In genomic region chr6:117545161-117545595, GRCh38 we compare ENCODE assay signal across 1 cellular context.
TF ChIP-seq lines count a peak whose summit lies in the region.

No MANE protein-coding gene starts in this region.

TF ChIP-seq in HepG2, 621 proteins besides CTCF, POLR2A, EP300 and RAD21 (continued from another document and continues in another):
- no peak for TF ChIP-seq E2F1 (CRISPR knock-in tag; IDR thresholded peaks at IDR 0.05)
- no peak for TF ChIP-seq FOXP1 (IDR thresholded peaks at IDR 0.05)
- peak; percentile 52; the same call in 1 of the 2 replicates for TF ChIP-seq FOXP1 (CRISPR knock-in tag; IDR thresholded peaks at IDR 0.05)
- no peak for TF ChIP-seq ZNF724P (CRISPR knock-in tag; IDR thresholded peaks at IDR 0.05; ENCODE audit: borderline replicate concordance)
- TF ChIP-seq JARID2 (CRISPR knock-in tag; IDR thresholded peaks at IDR 0.05; ENCODE audit: insufficient replicate concordance) = no peak
- TF ChIP-seq SOX5 (CRISPR knock-in tag; IDR thresholded peaks at IDR 0.05; ENCODE audit: borderline replicate concordance) = peak; percentile 66; the same call in 1 of the 2 replicates
- TF ChIP-seq POGK (CRISPR knock-in tag; conservative IDR thresholded peaks at IDR 0.05) = no peak
- TF ChIP-seq ZBTB4 (CRISPR knock-in tag; IDR thresholded peaks at IDR 0.05; ENCODE audit: borderline replicate concordance) = peak; percentile 75; the same call in 1 of the 2 replicates
- TF ChIP-seq ZNF362 (CRISPR knock-in tag; IDR thresholded peaks at IDR 0.05; ENCODE audit: borderline replicate concordance) = no peak
- TF ChIP-seq RAD51 (IDR thresholded peaks at IDR 0.05; ENCODE audit: borderline replicate concordance) = no peak
- TF ChIP-seq AKAP8 (CRISPR knock-in tag; IDR thresholded peaks at IDR 0.05) = no peak
- no peak for TF ChIP-seq ZKSCAN1 (IDR thresholded peaks at IDR 0.05; ENCODE audit: low read length)
- TF ChIP-seq ARID5B (CRISPR knock-in tag; IDR thresholded peaks at IDR 0.05) = peak; percentile 94
- TF ChIP-seq ZNF34 (CRISPR knock-in tag; IDR thresholded peaks at IDR 0.05; ENCODE audit: borderline replicate concordance) = no peak
- TF ChIP-seq KLF9 (CRISPR knock-in tag; IDR thresholded peaks at IDR 0.05; ENCODE audit: low read depth) = no peak
- no peak for TF ChIP-seq SNRNP70 (IDR thresholded peaks at IDR 0.05; ENCODE audit: low read depth, low read length)
- TF ChIP-seq NFIB (CRISPR knock-in tag; IDR thresholded peaks at IDR 0.05; ENCODE audit: borderline replicate concordance) = no peak
- peak; percentile 39; the same call in 1 of the 2 replicates for TF ChIP-seq ZNF501 (CRISPR knock-in tag; IDR thresholded peaks at IDR 0.05)
- no peak for TF ChIP-seq RARG (CRISPR knock-in tag; IDR thresholded peaks at IDR 0.05; ENCODE audit: low read depth)
- TF ChIP-seq GATAD2A (CRISPR knock-in tag; IDR thresholded peaks at IDR 0.05) = peak; percentile 85
- TF ChIP-seq ZNF343 (CRISPR knock-in tag; IDR thresholded peaks at IDR 0.05) = no peak
- 0 out of 2 replicates have a peak, but pooled peaks have one; percentile 20 for TF ChIP-seq ZBTB26 (CRISPR knock-in tag; IDR thresholded peaks at IDR 0.05; ENCODE audit: borderline replicate concordance)
- no peak for TF ChIP-seq MATR3 (CRISPR knock-in tag; IDR thresholded peaks at IDR 0.05)
- 0 out of 2 replicates have a peak, but pooled peaks have one; percentile 41 for TF ChIP-seq TBX3 (IDR thresholded peaks at IDR 0.05; ENCODE audit: borderline replicate concordance)
- TF ChIP-seq ZNF354B (CRISPR knock-in tag; IDR thresholded peaks at IDR 0.05) = no peak
- TF ChIP-seq KAT7 (CRISPR knock-in tag; IDR thresholded peaks at IDR 0.05; ENCODE audit: borderline replicate concordance) = no peak
- TF ChIP-seq TBL1XR1 (IDR thresholded peaks at IDR 0.05; ENCODE audit: borderline replicate concordance, low read length, partially characterized antibody) = no peak
- no peak for TF ChIP-seq DDIT3 (CRISPR knock-in tag; IDR thresholded peaks at IDR 0.05)
- peak; percentile 90 for TF ChIP-seq SALL1 (CRISPR knock-in tag; IDR thresholded peaks at IDR 0.05)
- 0 out of 2 replicates have a peak, but pooled peaks have one; percentile 28 for TF ChIP-seq NR2F2 (IDR thresholded peaks at IDR 0.05; ENCODE audit: borderline replicate concordance, low read depth)
- TF ChIP-seq ZNF331 (CRISPR knock-in tag; IDR thresholded peaks at IDR 0.05) = peak; percentile 12; the same call in 1 of the 2 replicates
- no peak for TF ChIP-seq ZNF83 (CRISPR knock-in tag; IDR thresholded peaks at IDR 0.05; ENCODE audit: borderline replicate concordance)
- peak; percentile 57; the same call in 1 of the 2 replicates for TF ChIP-seq HIC2 (CRISPR knock-in tag; IDR thresholded peaks at IDR 0.05; ENCODE audit: low read depth)
- TF ChIP-seq EEA1 (CRISPR knock-in tag; IDR thresholded peaks at IDR 0.05; ENCODE audit: borderline replicate concordance) = no peak
- TF ChIP-seq PREB (CRISPR knock-in tag; IDR thresholded peaks at IDR 0.05) = no peak
- no peak for TF ChIP-seq HINFP (CRISPR knock-in tag; IDR thresholded peaks at IDR 0.05; ENCODE audit: low read depth)
- no peak for TF ChIP-seq ZC3H4 (CRISPR knock-in tag; IDR thresholded peaks at IDR 0.05; ENCODE audit: borderline replicate concordance)
- TF ChIP-seq ZBTB3 (CRISPR knock-in tag; IDR thresholded peaks at IDR 0.05; ENCODE audit: borderline replicate concordance, low read depth) = no peak
- TF ChIP-seq MIER3 (CRISPR knock-in tag; IDR thresholded peaks at IDR 0.05; ENCODE audit: borderline replicate concordance) = 0 out of 2 replicates have a peak, but pooled peaks have one; percentile 41
- no peak for TF ChIP-seq ZFP41 (CRISPR knock-in tag; IDR thresholded peaks at IDR 0.05; ENCODE audit: borderline replicate concordance)
- peak; percentile 58; the same call in 1 of the 2 replicates for TF ChIP-seq PPARG (CRISPR knock-in tag; conservative IDR thresholded peaks at IDR 0.05)
- TF ChIP-seq BCL6 (CRISPR knock-in tag; IDR thresholded peaks at IDR 0.05) = peak; percentile 52; the same call in 1 of the 2 replicates
- TF ChIP-seq ZNF431 (CRISPR knock-in tag; IDR thresholded peaks at IDR 0.05; ENCODE audit: borderline replicate concordance, low read depth) = no peak
- TF ChIP-seq HOXA5 (CRISPR knock-in tag; IDR thresholded peaks at IDR 0.05) = peak; percentile 100
- TF ChIP-seq HES4 (CRISPR knock-in tag; IDR thresholded peaks at IDR 0.05; ENCODE audit: borderline replicate concordance) = no peak
